7 cellular contexts compared by ENCODE assay signal in the genomic region with DNA sequence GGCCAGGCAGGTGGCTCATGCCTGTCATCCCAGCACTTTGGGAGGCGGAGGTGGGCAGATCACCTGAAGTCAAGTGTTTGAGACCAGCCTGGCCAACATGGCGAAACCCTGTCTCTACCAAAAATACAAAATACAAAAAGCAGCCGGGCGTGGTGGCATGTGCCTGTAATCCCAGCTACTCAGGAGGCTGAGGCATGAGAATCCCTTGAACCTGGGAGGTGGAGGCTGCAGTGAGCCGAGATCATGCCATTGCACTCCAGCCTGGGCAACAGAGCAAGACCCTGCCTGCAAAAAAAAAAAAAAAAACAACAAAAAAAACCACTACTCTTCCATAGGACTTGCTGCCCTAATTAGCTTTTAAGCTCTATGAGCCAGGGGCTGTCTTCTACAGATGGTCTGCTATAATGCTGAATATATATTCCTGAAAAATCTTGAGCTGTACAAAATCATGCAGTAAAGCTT. TPM values are rescaled to one million over a fixed set of nuclear protein-coding genes. Genes with fewer than 3 reads are reported as not detected.
DNase-seq lines count a peak whose midpoint lies in the region; ATAC-seq and TF ChIP-seq lines count a peak whose summit lies in the region.
"Not testable (repeated sequence)": the region's sequence is repeated elsewhere in the genome, so short reads cannot be mapped to it uniquely, and the experiment has no call there.

No MANE protein-coding gene starts in this region.

- not testable (repeated sequence) for DNase-seq in GM06990 (ENCODE audit: extremely low read depth, insufficient read length); SK-N-MC (ENCODE audit: low read depth, low spot score); coronary artery (ENCODE audit: low spot score); heart left ventricle; naive thymus-derived CD4-positive, alpha-beta T cell; smooth muscle cell (lab: John Stamatoyannopoulos, UW; ENCODE audit: unreplicated experiment)

- TF ChIP-seq CTCF in GM06990 (IDR thresholded peaks at IDR 0.05; ENCODE audit: insufficient read depth, low read length, poor library complexity, severe bottlenecking); coronary artery (IDR thresholded peaks at IDR 0.05); heart left ventricle (IDR thresholded peaks at IDR 0.05); smooth muscle cell (IDR thresholded peaks at IDR 0.05; ENCODE audit: borderline replicate concordance, insufficient read depth, poor library complexity, severe bottlenecking): not testable (repeated sequence)

- peak overlapping the region; percentile 94 for H3K4me2 ChIP-seq in smooth muscle cell

- not testable (repeated sequence) for H3K27me3 ChIP-seq in GM06990 (replicated peaks; ENCODE audit: control insufficient read depth, insufficient read depth, low read length); heart left ventricle; naive thymus-derived CD4-positive, alpha-beta T cell (ENCODE audit: control insufficient read depth in 2 of 2, insufficient read depth in 2 of 2, low read length in 2 of 2); smooth muscle cell (ENCODE audit: low read depth)

- not testable (repeated sequence) for H3K9me3 Mint-ChIP-seq in activated naive CD8-positive, alpha-beta T cell (ENCODE audit: low read depth); naive thymus-derived CD4-positive, alpha-beta T cell

- H3F3A ChIP-seq in smooth muscle cell (ENCODE audit: low read depth) = not testable (repeated sequence)

- WGBS in heart left ventricle, 4 donors = 54 to 67% (median 56%) methylated on average over 5 of the region's 5 CpGs
- WGBS in smooth muscle cell (ENCODE audit: low lambda C conversion rate) = 92% methylated on average over 5 of the region's 5 CpGs

- peaks cover 0 to 69% (median 35%) of the 10 kb centered on the region in 12 donors for H3K4me1 ChIP-seq in heart left ventricle
- H3K4me1 ChIP-seq in naive thymus-derived CD4-positive, alpha-beta T cell (ENCODE audit: control insufficient read depth in 2 of 2, insufficient read depth in 2 of 2, low read length in 2 of 2) = peaks cover 19 to 27% of the 10 kb centered on the region in 2 donors
- H3K4me1 ChIP-seq in smooth muscle cell (ENCODE audit: low read depth) = peaks cover 25% of the 10 kb centered on the region

- intact Hi-C loops in heart left ventricle (cut with DNase I) = loop anchor here in 1 of 10 donors (10.0 kb wide), 1 partner anchor 357 kb away; no protein-coding TSS in a partner anchor
- intact Hi-C loops in naive thymus-derived CD4-positive, alpha-beta T cell (cut with micrococcal nuclease) = loop anchor here in 1 of 2 donors (5.0 kb wide), 1 partner anchor 555 kb away; no protein-coding TSS in a partner anchor

- peaks cover 12% of the 10 kb centered on the region for H3K36me3 Mint-ChIP-seq in activated naive CD8-positive, alpha-beta T cell
- H3K36me3 Mint-ChIP-seq in naive thymus-derived CD4-positive, alpha-beta T cell = peaks cover 0 to 16% (median 8%) of the 10 kb centered on the region in 5 donors

- H4K20me1 ChIP-seq in smooth muscle cell (ENCODE audit: low read depth) = peaks cover 85% of the 10 kb centered on the region

- H3K27ac ChIP-seq in SK-N-MC (peak overlapping the region; percentile 43; the same call in 1 of the 2 replicates), coronary artery (peak overlapping the region; percentile 83 to 86), heart left ventricle (peak overlapping the region; percentile 5 to 97 (median 95)), smooth muscle cell (ENCODE audit: low read depth) (peak overlapping the region; percentile 96)
- H3K27ac ChIP-seq in naive thymus-derived CD4-positive, alpha-beta T cell (ENCODE audit: low read depth, low read length) = not testable (repeated sequence)

- POLR2A ChIA-PET in naive thymus-derived CD4-positive, alpha-beta T cell (lab: Charles Lee) = not testable (repeated sequence)

- H2AFZ ChIP-seq in smooth muscle cell (ENCODE audit: low read depth) = not testable (repeated sequence)

- not testable (repeated sequence) for TF ChIP-seq POLR2A in heart left ventricle (IDR thresholded peaks at IDR 0.05)

- H3K27ac Mint-ChIP-seq in activated naive CD8-positive, alpha-beta T cell = peak overlapping the region; percentile 58
- peak overlapping the region in 4 of 9 donors; percentile 30 to 97 (median 72) for H3K27ac Mint-ChIP-seq in naive thymus-derived CD4-positive, alpha-beta T cell

- H3K36me3 ChIP-seq in GM06990 (ENCODE audit: control insufficient read depth, insufficient read depth, low read length); naive thymus-derived CD4-positive, alpha-beta T cell (ENCODE audit: control insufficient read depth in 2 of 3, insufficient read depth in 3 of 3, low read length in 3 of 3); smooth muscle cell (ENCODE audit: low read depth): not testable (repeated sequence)
- H3K36me3 ChIP-seq in SK-N-MC (ENCODE audit: insufficient read depth, low read length) = peaks cover 39% of the 10 kb centered on the region
- peaks cover 0 to 11% (median 0%) of the 10 kb centered on the region in 9 donors for H3K36me3 ChIP-seq in heart left ventricle

- not testable (repeated sequence) for H3K27me3 Mint-ChIP-seq in activated naive CD8-positive, alpha-beta T cell; naive thymus-derived CD4-positive, alpha-beta T cell

- peak overlapping the region; percentile 97 for H3K4me3 Mint-ChIP-seq in activated naive CD8-positive, alpha-beta T cell
- peak overlapping the region; percentile 61 to 100 (median 99) for H3K4me3 Mint-ChIP-seq in naive thymus-derived CD4-positive, alpha-beta T cell

- CTCF ChIA-PET in naive thymus-derived CD4-positive, alpha-beta T cell (lab: Charles Lee) = interaction anchor here (1.1 to 1.4 kb wide), 5 partner anchors 16 to 598 kb away, joined by 3 to 6 read pairs (median 4); a partner anchor contains a TSS

- not testable (repeated sequence) for H3K9me3 ChIP-seq in SK-N-MC (ENCODE audit: low read depth, low read length); heart left ventricle; naive thymus-derived CD4-positive, alpha-beta T cell (ENCODE audit: control insufficient read depth in 2 of 3, low read length in 3 of 3); smooth muscle cell (replicated peaks; ENCODE audit: low read depth)

- not testable (repeated sequence) for H3K9ac ChIP-seq in SK-N-MC (ENCODE audit: insufficient read length); smooth muscle cell (ENCODE audit: low read depth)

- ATAC-seq in heart left ventricle; naive thymus-derived CD4-positive, alpha-beta T cell: not testable (repeated sequence)

- H3K79me2 ChIP-seq in smooth muscle cell (ENCODE audit: low read depth) = peaks cover 88% of the 10 kb centered on the region

- H3K4me3 ChIP-seq in GM06990 (replicated peaks; ENCODE audit: low read depth, low read length) (peak overlapping the region; percentile 71), SK-N-MC (peak overlapping the region; percentile 99), coronary artery (peak overlapping the region; percentile 79), heart left ventricle (peak overlapping the region in 11 of 12 donors; percentile 29 to 97 (median 86)), smooth muscle cell (peak overlapping the region; percentile 93)
- H3K4me3 ChIP-seq in naive thymus-derived CD4-positive, alpha-beta T cell (ENCODE audit: low read length) = not testable (repeated sequence)

- peaks cover 54% of the 10 kb centered on the region for H3K4me1 Mint-ChIP-seq in activated naive CD8-positive, alpha-beta T cell (ENCODE audit: low read depth)
- H3K4me1 Mint-ChIP-seq in naive thymus-derived CD4-positive, alpha-beta T cell = peaks cover 45 to 75% (median 61%) of the 10 kb centered on the region in 7 donors

RNA-seq across cellular contexts. Expression of a gene that starts 4.3 kb away (rescaled TPM):
- total RNA-seq in heart left ventricle (100 to 1,000 TPM; 168 to 667 (median 248) TPM), smooth muscle cell (83.2 and 91.2 TPM in 2 replicates)
- polyA plus RNA-seq in heart left ventricle (100 to 1,000 TPM in 1 of 2 donors, 10 to 100 TPM in 1; 59.9 to 242 TPM), smooth muscle cell (49.4 and 53.9 TPM in 2 replicates)
- 10 to 100 TPM; 43.3 to 85.1 (median 51.2) TPM for total RNA-seq in naive thymus-derived CD4-positive, alpha-beta T cell
- polyA plus RNA-seq in naive thymus-derived CD4-positive, alpha-beta T cell = 10 to 100 TPM; 37.1 to 56.4 TPM

RNA-seq across cellular contexts. Expression of a gene that starts 59.7 kb away (rescaled TPM):
- total RNA-seq in heart left ventricle (100 to 1,000 TPM in 2 of 9 donors, 10 to 100 TPM in 7; 53.6 to 107 (median 88.1) TPM), smooth muscle cell (61.3 and 69.3 TPM in 2 replicates)
- polyA plus RNA-seq in heart left ventricle (10 to 100 TPM; 55.8 to 91.1 TPM), smooth muscle cell (104 and 111 TPM in 2 replicates)
- 100 to 1,000 TPM in 1 of 5 experiments, 10 to 100 TPM in 4; 76.6 to 180 (median 77.5) TPM for total RNA-seq in naive thymus-derived CD4-positive, alpha-beta T cell
- 100 to 1,000 TPM; 109 to 170 TPM for polyA plus RNA-seq in naive thymus-derived CD4-positive, alpha-beta T cell
